Comparison of ENCODE assay signal across 25 cellular contexts in genomic region chr6:16778521-16778920, GRCh38. TPM values are rescaled to one million over a fixed set of nuclear protein-coding genes. Genes with fewer than 3 reads are reported as not detected.
DNase-seq lines count a peak whose midpoint lies in the region; ATAC-seq, FAIRE-seq and TF ChIP-seq lines count a peak whose summit lies in the region.
"Had no signal": no experiment of that assay in that cellular context is flagged by ENCODE, and none has a peak within 500 bp of the region (broad histone marks: within the 10 kb centered on the region; RNA-seq: fewer than 3 reads in every experiment).

No MANE protein-coding gene starts in this region.

- H3K9me3 ChIP-seq in breast epithelium (no peaks in the 10 kb centered on the region), keratinocyte (ENCODE audit: control insufficient read depth, low read depth, low read length) (no peaks in the 10 kb centered on the region), T-helper 17 cell (ENCODE audit: control insufficient read depth, low read length, poor library complexity, severe bottlenecking) (no peaks in the 10 kb centered on the region)
- H3K9me3 ChIP-seq in CD8-positive, alpha-beta T cell (ENCODE audit: low read length), result no peaks in the 10 kb centered on the region
- H3K9me3 ChIP-seq: BLaER1 had no signal

- dilution Hi-C loops in keratinocyte (cut with MboI; ENCODE audit: extremely low pct_ligation_motif_present, low sequenced_read_pairs), result no loop called here

- no peaks in the 10 kb centered on the region for H3K9me1 ChIP-seq in keratinocyte (ENCODE audit: control insufficient read depth, extremely low read depth, insufficient read depth, low read length)

- H3K4me1 ChIP-seq in breast epithelium, result no peaks in the 10 kb centered on the region
- H3K4me1 ChIP-seq in keratinocyte (ENCODE audit: control insufficient read depth, extremely low read depth, insufficient read depth, low read length), result peaks cover 18% of the 10 kb centered on the region
- no peaks in the 10 kb centered on the region for H3K4me1 ChIP-seq in CD8-positive, alpha-beta T cell (ENCODE audit: insufficient read depth, low read length)

- H3K79me2 ChIP-seq in keratinocyte (ENCODE audit: control insufficient read depth, insufficient read depth, low read length), result no peaks in the 10 kb centered on the region

- no peak overlapping the region for H3K4me3 Mint-ChIP-seq in MCF 10A (ENCODE audit: unreplicated experiment)
- H3K4me3 Mint-ChIP-seq in CD8-positive, alpha-beta T cell, result no peak overlapping the region
- H3K4me3 Mint-ChIP-seq in T-helper 17 cell, result no peak overlapping the region
- H3K4me3 Mint-ChIP-seq: B cell; CD4-positive, CD25-positive, alpha-beta regulatory T cell; CD8-positive, alpha-beta memory T cell; GM23338; H9; HFFc6 had no signal

- POLR2A ChIA-PET in MCF 10A (lab: Yijun Ruan, JAX), result interaction anchor here (0.7 kb wide), 1 partner anchor 20 kb away, joined by 3 read pairs; no protein-coding TSS in a partner anchor
- POLR2A ChIA-PET in CD8-positive, alpha-beta T cell (lab: Charles Lee), result no interaction called here

- H3K4me1 Mint-ChIP-seq in MCF 10A (ENCODE audit: insufficient read depth, unreplicated experiment), result no peaks in the 10 kb centered on the region
- peaks cover 3% of the 10 kb centered on the region for H3K4me1 Mint-ChIP-seq in CD8-positive, alpha-beta T cell (ENCODE audit: low read depth)
- H3K4me1 Mint-ChIP-seq in T-helper 17 cell, result no peaks in the 10 kb centered on the region
- H3K4me1 Mint-ChIP-seq: B cell; CD4-positive, CD25-positive, alpha-beta regulatory T cell; CD8-positive, alpha-beta memory T cell had no signal

- H2AFZ ChIP-seq in keratinocyte (ENCODE audit: control insufficient read depth, low read length), result no peak overlapping the region
- H2AFZ ChIP-seq: GM23338 had no signal

- TF ChIP-seq CTCF in MCF 10A (IDR thresholded peaks at IDR 0.05; ENCODE audit: unreplicated experiment) (no peak), breast epithelium (IDR thresholded peaks at IDR 0.05) (no peak), bronchial epithelial cell (IDR thresholded peaks at IDR 0.05; ENCODE audit: insufficient read depth, low read length, severe bottlenecking) (no peak), keratinocyte (optimal IDR thresholded peaks at IDR 0.05 in 1 of 3, IDR thresholded peaks at IDR 0.05 in 1 of 3, conservative IDR thresholded peaks at IDR 0.05 in 1 of 3; ENCODE audit: extremely low read depth in 1 of 3, insufficient read depth in 2 of 3, low read length in 3 of 3) (no peak)
- no peak for TF ChIP-seq CTCF in CD8-positive, alpha-beta T cell (IDR thresholded peaks at IDR 0.05)

- intact Hi-C loops in MCF 10A (cut with micrococcal nuclease), result no loop called here
- intact Hi-C loops in breast epithelium (cut with DNase I; ENCODE audit: low total_unique reads), result no loop called here
- intact Hi-C loops in CD8-positive, alpha-beta T cell (cut with DNase I, micrococcal nuclease), result no loop called here

- H4K20me1 ChIP-seq in keratinocyte (ENCODE audit: control insufficient read depth, extremely low read depth, insufficient read depth, low read length), result no peaks in the 10 kb centered on the region
- H4K20me1 ChIP-seq: BLaER1 had no signal

- TF ChIP-seq POLR2A in breast epithelium (IDR thresholded peaks at IDR 0.05), result no peak

- H3K4me2 ChIP-seq in keratinocyte (ENCODE audit: control insufficient read depth, extremely low read depth, insufficient read depth, low read depth, low read length), result peak overlapping the region; percentile 34
- H3K4me2 ChIP-seq: BLaER1, GM23338 had no signal

- no peaks in the 10 kb centered on the region for H3K9me3 Mint-ChIP-seq in MCF 10A (ENCODE audit: unreplicated experiment)
- no peaks in the 10 kb centered on the region for H3K9me3 Mint-ChIP-seq in CD8-positive, alpha-beta T cell
- H3K9me3 Mint-ChIP-seq: GM23338, HFFc6 had no signal

- H3K4me3 ChIP-seq in breast epithelium (no peak overlapping the region), bronchial epithelial cell (ENCODE audit: low read depth, low read length) (no peak overlapping the region), keratinocyte (ENCODE audit: control insufficient read depth in 2 of 3, extremely low read depth in 1 of 3, insufficient read depth in 2 of 3, low read depth in 1 of 3, low read length in 3 of 3) (no peak overlapping the region)
- no peak overlapping the region for H3K4me3 ChIP-seq in CD8-positive, alpha-beta T cell (ENCODE audit: low read depth, low read length)
- H3K4me3 ChIP-seq: BLaER1, GM12878, GM23338 had no signal

- H3K36me3 Mint-ChIP-seq in MCF 10A (ENCODE audit: insufficient read depth, unreplicated experiment) (no peaks in the 10 kb centered on the region), T-helper 17 cell (ENCODE audit: low read depth) (peaks cover 2% of the 10 kb centered on the region)
- H3K36me3 Mint-ChIP-seq in CD8-positive, alpha-beta T cell, result no peaks in the 10 kb centered on the region
- H3K36me3 Mint-ChIP-seq: CD4-positive, CD25-positive, alpha-beta regulatory T cell had no signal

- no peaks in the 10 kb centered on the region for H3K27me3 ChIP-seq in breast epithelium
- no peaks in the 10 kb centered on the region for H3K27me3 ChIP-seq in bronchial epithelial cell (ENCODE audit: control insufficient read depth, insufficient read depth, low read length)
- H3K27me3 ChIP-seq in keratinocyte (ENCODE audit: control insufficient read depth, extremely low read depth, insufficient read depth, low read length), result no peaks in the 10 kb centered on the region
- H3K27me3 ChIP-seq in CD8-positive, alpha-beta T cell (ENCODE audit: insufficient read depth, low read length), result no peaks in the 10 kb centered on the region
- H3K27me3 ChIP-seq: BLaER1 had no signal

- H3K27ac Mint-ChIP-seq in MCF 10A (ENCODE audit: low read depth, unreplicated experiment) (no peak overlapping the region), T-helper 17 cell (no peak overlapping the region)
- no peak overlapping the region for H3K27ac Mint-ChIP-seq in CD8-positive, alpha-beta T cell
- H3K27ac Mint-ChIP-seq: B cell; CD4-positive, CD25-positive, alpha-beta regulatory T cell; GM23338; H9; HFFc6 had no signal

- H3K27me3 Mint-ChIP-seq in MCF 10A (ENCODE audit: insufficient read depth, unreplicated experiment) (no peaks in the 10 kb centered on the region), T-helper 17 cell (peaks cover 27% of the 10 kb centered on the region)
- no peaks in the 10 kb centered on the region for H3K27me3 Mint-ChIP-seq in CD8-positive, alpha-beta T cell (ENCODE audit: low read depth)

- no peak overlapping the region for H3K9ac ChIP-seq in keratinocyte (ENCODE audit: control insufficient read depth, extremely low read depth, insufficient read depth, low read length)
- H3K9ac ChIP-seq: BLaER1 had no signal

- FAIRE-seq in bronchial epithelial cell (lab: Jason Lieb, UNC) (peak; percentile 43), keratinocyte (lab: Jason Lieb, UNC) (no peak)
- FAIRE-seq: A204.1, D721Med, GM12878, GM19239 had no signal

- DNase-seq in MCF 10A (ENCODE audit: unreplicated experiment) (peak; percentile 41), breast epithelium (ENCODE audit: low spot score in 2 of 2) (no peak), bronchial epithelial cell (ENCODE audit: low read depth) (peak; percentile 86), keratinocyte (ENCODE audit: low read depth, low spot score) (no peak), T-helper 17 cell (no peak)
- DNase-seq in CD8-positive, alpha-beta T cell, result no peak
- DNase-seq in stimulated activated naive CD4-positive, alpha-beta T cell treated with Interleukin-2 at 50 U/mL for 16 hours (lab: John Stamatoyannopoulos, UW), result no peak
- DNase-seq: CD4-positive, CD25-positive, alpha-beta regulatory T cell; CD8-positive, alpha-beta memory T cell; DMS 273 treated with DMSO at 0.1 percent for 48 hours; DMS79; EL; GDM1; H9; HFFc6 had no signal

- ATAC-seq in CD8-positive, alpha-beta T cell, result no peak
- no peak for ATAC-seq in T-helper 17 cell
- ATAC-seq: GM12878, GM23338, HCT116 had no signal

- no peaks in the 10 kb centered on the region for H3K36me3 ChIP-seq in breast epithelium
- no peaks in the 10 kb centered on the region for H3K36me3 ChIP-seq in bronchial epithelial cell (ENCODE audit: control insufficient read depth, insufficient read depth, low read length)
- H3K36me3 ChIP-seq in keratinocyte (ENCODE audit: control insufficient read depth in 2 of 2, extremely low read depth in 1 of 2, insufficient read depth in 2 of 2, low read length in 2 of 2), result no peaks in the 10 kb centered on the region
- no peaks in the 10 kb centered on the region for H3K36me3 ChIP-seq in CD8-positive, alpha-beta T cell (ENCODE audit: insufficient read depth, low read length)
- H3K36me3 ChIP-seq: BLaER1 had no signal

- H3K27ac ChIP-seq in breast epithelium (no peak overlapping the region), keratinocyte (ENCODE audit: control insufficient read depth, insufficient read depth, low read length) (no peak overlapping the region)
- no peak overlapping the region for H3K27ac ChIP-seq in CD8-positive, alpha-beta T cell (ENCODE audit: low read depth, low read length)
- H3K27ac ChIP-seq: 22Rv1, BLaER1, C4-2B had no signal

- CTCF ChIA-PET in MCF 10A (lab: Yijun Ruan, JAX), result interaction anchor here (0.7 to 1.1 kb wide), 6 partner anchors 7 to 375 kb away, joined by 3 to 4 read pairs (median 3); no protein-coding TSS in a partner anchor
- CTCF ChIA-PET in CD8-positive, alpha-beta T cell (lab: Charles Lee), result no interaction called here

- BruUV-seq in MCF 10A (replicated peaks; lab: Mats Ljungman, UMichigan), result no TSS peak

RNA-seq across cellular contexts. Expression of gene ATXN1, which starts 17.3 kb away (rescaled TPM):
- total RNA-seq in MCF 10A (2022), result 16.5 and 34.5 TPM in 2 replicates
- 10 to 100 TPM; 26.7 to 63.2 (median 37.4) TPM for total RNA-seq in breast epithelium
- total RNA-seq in bronchial epithelial cell, result 18.4 and 50.1 TPM in 2 replicates
- polyA plus RNA-seq in keratinocyte, result 9.4 to 9.7 TPM (median 9.4 TPM) in 3 replicates
- 6.3 TPM for polyA plus RNA-seq in keratinocyte (2011; ENCODE audit: low read depth)
- 7.3 and 7.5 TPM in 2 replicates for polyA plus RNA-seq in keratinocyte (2011; cell fraction: cytosol; rRNA removed)
- polyA plus RNA-seq in keratinocyte (2011; cell fraction: nucleus; rRNA removed), result 19.2 and 21.1 TPM in 2 replicates
- 8.8 and 11.5 TPM in 2 replicates for polyA plus RNA-seq in keratinocyte (2012; ENCODE audit: low replicate concordance)
- 13.2 to 34.1 TPM (median 23.4 TPM) in 3 replicates for polyA minus RNA-seq in keratinocyte
- 8.1 TPM for polyA minus RNA-seq in keratinocyte (2011; cell fraction: cytosol; rRNA and poly(A)+ RNA removed)
- 31.4 and 46.3 TPM in 2 replicates for polyA minus RNA-seq in keratinocyte (2011; cell fraction: nucleus; rRNA and poly(A)+ RNA removed)
- 10 to 100 TPM; 73.3 to 81.1 TPM for total RNA-seq in CD8-positive, alpha-beta T cell
- total RNA-seq in T-helper 17 cell, result 100 to 1,000 TPM; 121 to 135 TPM

Comparison
In these comparisons a context has a peak if more than half of its experiments do, and no peak if none do; other contexts are left out.
1. DNase-seq: peak in MCF 10A (single experiment) and bronchial epithelial cell (single experiment); none in breast epithelium (0 of 2), keratinocyte (single experiment), CD8-positive, alpha-beta T cell (0 of 7), stimulated activated naive CD4-positive, alpha-beta T cell treated with Interleukin-2 at 50 U/mL for 16 hours (single experiment) and T-helper 17 cell (0 of 3).